Comparison of ENCODE assay signal across 14 cellular contexts in genomic region chr7:117689421-117689820, GRCh38.
A peak's percentile ranks its signal among the peaks of the same experiment; 100 is the strongest.
DNase-seq lines count a peak whose midpoint lies in the region; ATAC-seq and TF ChIP-seq lines count a peak whose summit lies in the region.
"Had no signal": no experiment of that assay in that cellular context is flagged by ENCODE, and none has a peak within 500 bp of the region (broad histone marks: within the 10 kb centered on the region; RNA-seq: fewer than 3 reads in every experiment).

No MANE protein-coding gene starts in this region.

- H3K4ac ChIP-seq in mesendoderm (ENCODE audit: low read depth, low read length): no peak overlapping the region

- no peak for TF ChIP-seq CTCF in DND-41 (IDR thresholded peaks at IDR 0.05; ENCODE audit: borderline replicate concordance, extremely low read depth, low read length, poor library complexity, severe bottlenecking)
- TF ChIP-seq CTCF in endodermal cell (conservative IDR thresholded peaks at IDR 0.05): no peak
- no peak for TF ChIP-seq CTCF in type B pancreatic cell (conservative IDR thresholded peaks at IDR 0.05)

- no peak overlapping the region for H4K8ac ChIP-seq in mesendoderm (ENCODE audit: low read depth, low read length)

- no peaks in the 10 kb centered on the region for H3K9me3 Mint-ChIP-seq in endodermal cell
- H3K9me3 Mint-ChIP-seq in type B pancreatic cell: peaks cover 16% of the 10 kb centered on the region

- H3K79me1 ChIP-seq in mesendoderm (ENCODE audit: low read length): no peaks in the 10 kb centered on the region

- H3K23ac ChIP-seq in mesendoderm (ENCODE audit: low read length): no peak overlapping the region

- H4K5ac ChIP-seq in mesendoderm (ENCODE audit: low read length): no peak overlapping the region

- no peaks in the 10 kb centered on the region for H3K36me3 Mint-ChIP-seq in endodermal cell (ENCODE audit: low read depth)
- no peaks in the 10 kb centered on the region for H3K36me3 Mint-ChIP-seq in type B pancreatic cell

- H3K4me1 ChIP-seq in DND-41 (ENCODE audit: insufficient read depth, low read length): peaks cover 11% of the 10 kb centered on the region
- H3K4me1 ChIP-seq in endodermal cell (ENCODE audit: control insufficient read depth, insufficient read depth, low read length): peaks cover 26% of the 10 kb centered on the region
- H3K4me1 ChIP-seq in mesendoderm (ENCODE audit: control insufficient read depth, low read depth, low read length): peaks cover 5% of the 10 kb centered on the region
- H3K4me1 ChIP-seq: BLaER1 had no signal

- H2AFZ ChIP-seq in DND-41 (ENCODE audit: low read depth, low read length): peak overlapping the region; percentile 63

- ATAC-seq in DND-41 (ENCODE audit: insufficient read depth, low read depth): no peak

- H3K9ac ChIP-seq in DND-41 (ENCODE audit: low read depth, low read length) (no peak overlapping the region), endodermal cell (ENCODE audit: extremely low read depth, low read length, poor library complexity, severe bottlenecking) (no peak overlapping the region), mesendoderm (ENCODE audit: low read length) (no peak overlapping the region)
- H3K9ac ChIP-seq: BLaER1 had no signal

- no peaks in the 10 kb centered on the region for H3K36me3 ChIP-seq in DND-41 (ENCODE audit: insufficient read depth, low read length)
- H3K36me3 ChIP-seq in endodermal cell (ENCODE audit: control insufficient read depth, insufficient read depth, low read length): no peaks in the 10 kb centered on the region
- no peaks in the 10 kb centered on the region for H3K36me3 ChIP-seq in mesendoderm (ENCODE audit: control insufficient read depth, insufficient read depth, low read length)
- H3K36me3 ChIP-seq: BLaER1 had no signal

- H3K4me1 Mint-ChIP-seq in endodermal cell (peaks cover 31% of the 10 kb centered on the region), type B pancreatic cell (ENCODE audit: unreplicated experiment) (peaks cover 8% of the 10 kb centered on the region)
- H3K4me1 Mint-ChIP-seq: CD8-positive, alpha-beta memory T cell had no signal

- H4K20me1 ChIP-seq in DND-41 (ENCODE audit: insufficient read depth, low read length): no peaks in the 10 kb centered on the region
- H4K20me1 ChIP-seq: BLaER1 had no signal

- no peak overlapping the region for H2BK120ac ChIP-seq in mesendoderm (ENCODE audit: low read depth, low read length)

- no peak overlapping the region for H3K4me3 Mint-ChIP-seq in endodermal cell
- no peak overlapping the region for H3K4me3 Mint-ChIP-seq in type B pancreatic cell
- H3K4me3 Mint-ChIP-seq: CD8-positive, alpha-beta memory T cell had no signal

- H3K9me3 ChIP-seq in DND-41 (ENCODE audit: insufficient read depth, low read length, severe bottlenecking) (no peaks in the 10 kb centered on the region), endodermal cell (ENCODE audit: control insufficient read depth, low read length) (no peaks in the 10 kb centered on the region)
- H3K9me3 ChIP-seq: BLaER1 had no signal

- H3K27ac Mint-ChIP-seq in endodermal cell (peak overlapping the region; percentile 86), type B pancreatic cell (peak overlapping the region; percentile 6)
- H3K27ac Mint-ChIP-seq: CD8-positive, alpha-beta memory T cell had no signal

- H3K27me3 Mint-ChIP-seq in endodermal cell (ENCODE audit: insufficient read depth): peaks cover 33% of the 10 kb centered on the region
- no peaks in the 10 kb centered on the region for H3K27me3 Mint-ChIP-seq in type B pancreatic cell
- H3K27me3 Mint-ChIP-seq: CD8-positive, alpha-beta memory T cell had no signal

- H2AK5ac ChIP-seq in mesendoderm (ENCODE audit: low read length): no peak overlapping the region

- H2BK5ac ChIP-seq in mesendoderm (ENCODE audit: low read length): peak overlapping the region; percentile 76

- DNase-seq in DND-41 (no peak), endodermal cell (peak; percentile 49), mesendoderm (peak; percentile 85), type B pancreatic cell (ENCODE audit: extremely low spot score, unreplicated experiment) (no peak), H4 (ENCODE audit: low spot score) (no peak), nucleus accumbens (lab: John Stamatoyannopoulos, UW) (no peak), NCI-H226 (no peak)
- DNase-seq: 8988T; AML-193; CD8-positive, alpha-beta memory T cell; DMS53; H7 had no signal

- no peak overlapping the region for H3K4me2 ChIP-seq in DND-41 (ENCODE audit: insufficient read depth, low read length)
- no peak overlapping the region for H3K4me2 ChIP-seq in mesendoderm (ENCODE audit: low read length)
- H3K4me2 ChIP-seq: BLaER1 had no signal

- H2BK15ac ChIP-seq in mesendoderm (replicated peaks; ENCODE audit: low read depth): no peak overlapping the region

- H3K18ac ChIP-seq in mesendoderm (ENCODE audit: low read length): no peak overlapping the region

- H3K4me3 ChIP-seq in DND-41 (ENCODE audit: low read depth in 1 of 2, low read length in 2 of 2) (no peak overlapping the region), endodermal cell (ENCODE audit: low read length) (peak overlapping the region; percentile 5), mesendoderm (ENCODE audit: low read length) (no peak overlapping the region)
- H3K4me3 ChIP-seq: BLaER1, K562 had no signal

- H3K27ac ChIP-seq in DND-41 (ENCODE audit: low read length) (no peak overlapping the region), endodermal cell (ENCODE audit: low read depth, low read length) (no peak overlapping the region), mesendoderm (ENCODE audit: low read depth, low read length) (peak overlapping the region; percentile 60)
- H3K27ac ChIP-seq: BLaER1 had no signal

- no peak overlapping the region for H3K56ac ChIP-seq in mesendoderm (ENCODE audit: low read length)

- no peaks in the 10 kb centered on the region for H3K79me2 ChIP-seq in DND-41 (ENCODE audit: insufficient read depth, low read length)
- no peaks in the 10 kb centered on the region for H3K79me2 ChIP-seq in mesendoderm (ENCODE audit: control insufficient read depth, insufficient read depth, low read length)

- no peaks in the 10 kb centered on the region for H3K27me3 ChIP-seq in DND-41 (ENCODE audit: insufficient read depth, low read length, poor library complexity)
- H3K27me3 ChIP-seq in endodermal cell (ENCODE audit: control insufficient read depth, insufficient read depth, low read length, poor library complexity, severe bottlenecking): peaks cover 19% of the 10 kb centered on the region
- H3K27me3 ChIP-seq in mesendoderm (ENCODE audit: insufficient read depth, low read length, poor library complexity): no peaks in the 10 kb centered on the region
- H3K27me3 ChIP-seq: BLaER1 had no signal

Comparison
In these comparisons a context has a peak if more than half of its experiments do, and no peak if none do; other contexts are left out.
1. DNase-seq: peak in endodermal cell (single experiment) and mesendoderm (single experiment); none in DND-41 (single experiment), type B pancreatic cell (single experiment), H4 (single experiment), nucleus accumbens (0 of 56) and NCI-H226 (single experiment).